14 cellular contexts compared by ENCODE assay signal in the genomic region with DNA sequence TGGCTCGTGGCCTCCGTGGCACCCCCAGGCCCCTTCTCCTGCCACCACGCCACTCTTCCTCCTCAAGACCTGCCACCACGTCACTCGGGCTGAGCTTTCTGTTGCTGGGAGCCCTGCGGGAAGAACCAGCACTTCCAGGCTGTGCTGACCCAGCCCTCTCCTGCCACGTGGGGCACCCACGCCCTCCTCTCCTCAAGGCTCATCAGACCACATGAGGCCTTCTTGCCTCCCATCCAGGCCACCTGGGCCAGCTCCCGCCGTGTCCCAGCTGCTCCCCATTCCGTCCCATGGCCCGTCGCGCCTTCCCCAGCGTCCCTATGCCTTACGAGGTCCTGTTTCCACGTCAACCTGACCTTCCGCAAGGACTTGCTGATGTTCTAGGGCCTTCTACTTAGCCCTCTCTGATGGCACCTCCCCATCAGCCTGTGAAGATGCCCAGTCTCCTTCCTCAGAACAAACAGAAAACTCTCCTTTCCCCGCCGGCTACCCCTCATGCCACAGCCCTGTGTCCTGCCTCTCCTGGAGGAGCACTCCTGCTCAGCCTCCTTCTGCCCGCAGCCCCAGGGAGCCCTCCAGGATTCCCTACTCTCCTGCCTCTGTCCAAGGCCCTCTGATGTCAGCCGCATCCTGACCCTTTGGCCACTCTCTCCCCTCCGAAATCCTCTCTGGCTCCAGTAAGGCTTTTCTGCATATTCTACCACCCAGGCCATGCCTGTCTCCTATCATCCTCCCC.
DNase-seq lines count a peak whose midpoint lies in the region; ATAC-seq and TF ChIP-seq lines count a peak whose summit lies in the region.
"Had no signal": no experiment of that assay in that cellular context is flagged by ENCODE, and none has a peak within 500 bp of the region (broad histone marks: within the 10 kb centered on the region; RNA-seq: fewer than 3 reads in every experiment).

No MANE protein-coding gene starts in this region.

- peaks cover 2 to 17% of the 10 kb centered on the region in 2 donors for H3K36me3 Mint-ChIP-seq in activated T-cell treated with anti-CD3 and anti-CD28 coated beads, Interleukin-2, amount 50 U/mL, for 72 hours (ENCODE audit: insufficient read depth in 2 of 2)
- peaks cover 19% of the 10 kb centered on the region for H3K36me3 Mint-ChIP-seq in activated T-helper 17 cell treated with anti-CD3 and anti-CD28 coated beads, Interleukin-2, amount 50 U/mL, for 72 hours (ENCODE audit: low read depth)
- peaks cover 27% of the 10 kb centered on the region for H3K36me3 Mint-ChIP-seq in stimulated activated memory B cell treated with anti-CD40 and anti-IgM and Interleukin-4, amounts not matched to agents 10 μg/mL and 1 μg/mL and 100 μg/mL, for 72 hours

- no peak for ATAC-seq in activated T-cell treated with anti-CD3 and anti-CD28 coated beads, Interleukin-2, amount 50 U/mL, for 72 hours (replicated peaks in 1 of 2)
- ATAC-seq in activated T-helper 17 cell treated with anti-CD3 and anti-CD28 coated beads, Interleukin-2, amount 50 U/mL, for 72 hours (replicated peaks): no peak
- ATAC-seq in left colon (peak; percentile 55), GM18868 (IDR thresholded peaks at IDR 0.05; ENCODE audit: unreplicated experiment) (no peak)
- no peak for ATAC-seq in stimulated activated memory B cell treated with anti-CD40 and anti-IgM and Interleukin-4, amounts not matched to agents 10 μg/mL and 1 μg/mL and 100 μg/mL, for 72 hours

- no peak for DNase-seq in activated T-cell treated with anti-CD3 and anti-CD28 coated beads, Interleukin-2, amount 50 U/mL, for 72 hours
- DNase-seq in activated T-cell treated with anti-CD3 and anti-CD28 coated beads, Interleukin-2, amount 50 U/mL, for 1 hour: no peak
- no peak for DNase-seq in left colon
- DNase-seq in NCI-H69 (lab: John Stamatoyannopoulos, UW): no peak
- DNase-seq in brain microvascular endothelial cell: no peak
- DNase-seq: activated CD4-positive, alpha-beta T cell treated with anti-CD3 and anti-CD28 coated beads for 4 hours; amniotic stem cell; effector CD8-positive, alpha-beta T cell; NCI-H2107; occipital lobe; stimulated activated CD4-positive, alpha-beta T cell treated with anti-CD3 and anti-CD28 coated beads, Interleukin-15, amount 100 ng/mL, for 24 hours had no signal

- peaks cover 33% of the 10 kb centered on the region for H3K4me1 Mint-ChIP-seq in activated T-cell treated with anti-CD3 and anti-CD28 coated beads, Interleukin-2, amount 50 U/mL, for 72 hours (ENCODE audit: low read depth)
- H3K4me1 Mint-ChIP-seq in activated T-helper 17 cell treated with anti-CD3 and anti-CD28 coated beads, Interleukin-2, amount 50 U/mL, for 72 hours: peaks cover 31% of the 10 kb centered on the region
- H3K4me1 Mint-ChIP-seq in stimulated activated memory B cell treated with anti-CD40 and anti-IgM and Interleukin-4, amounts not matched to agents 10 μg/mL and 1 μg/mL and 100 μg/mL, for 72 hours: peaks cover 10% of the 10 kb centered on the region

- no peaks in the 10 kb centered on the region for H3K9me3 Mint-ChIP-seq in activated T-cell treated with anti-CD3 and anti-CD28 coated beads, Interleukin-2, amount 50 U/mL, for 72 hours
- no peaks in the 10 kb centered on the region for H3K9me3 Mint-ChIP-seq in activated T-helper 17 cell treated with anti-CD3 and anti-CD28 coated beads, Interleukin-2, amount 50 U/mL, for 72 hours
- no peaks in the 10 kb centered on the region for H3K9me3 Mint-ChIP-seq in stimulated activated memory B cell treated with anti-CD40 and anti-IgM and Interleukin-4, amounts not matched to agents 10 μg/mL and 1 μg/mL and 100 μg/mL, for 72 hours

- H3K27me3 ChIP-seq in brain microvascular endothelial cell (replicated peaks): no peaks in the 10 kb centered on the region

- H3K27ac ChIP-seq in brain microvascular endothelial cell: no peak overlapping the region

- in situ Hi-C loops in brain microvascular endothelial cell (cut with HindIII; ENCODE audit: low pct_ligation_motif_present, low sequenced_read_pairs): no loop called here

- intact Hi-C loops in left colon (cut with DNase I, micrococcal nuclease): loop anchor here (5.0 to 10.0 kb wide), 2 partner anchors 49 to 241 kb away; no protein-coding TSS in a partner anchor

- no peak overlapping the region for H3K4me3 Mint-ChIP-seq in activated T-cell treated with anti-CD3 and anti-CD28 coated beads, Interleukin-2, amount 50 U/mL, for 72 hours
- no peak overlapping the region for H3K4me3 Mint-ChIP-seq in activated T-helper 17 cell treated with anti-CD3 and anti-CD28 coated beads, Interleukin-2, amount 50 U/mL, for 72 hours
- H3K4me3 Mint-ChIP-seq in stimulated activated memory B cell treated with anti-CD40 and anti-IgM and Interleukin-4, amounts not matched to agents 10 μg/mL and 1 μg/mL and 100 μg/mL, for 72 hours: no peak overlapping the region

- no peaks in the 10 kb centered on the region for H3K27me3 Mint-ChIP-seq in activated T-cell treated with anti-CD3 and anti-CD28 coated beads, Interleukin-2, amount 50 U/mL, for 72 hours (ENCODE audit: low read depth)
- no peaks in the 10 kb centered on the region for H3K27me3 Mint-ChIP-seq in activated T-helper 17 cell treated with anti-CD3 and anti-CD28 coated beads, Interleukin-2, amount 50 U/mL, for 72 hours
- H3K27me3 Mint-ChIP-seq in stimulated activated memory B cell treated with anti-CD40 and anti-IgM and Interleukin-4, amounts not matched to agents 10 μg/mL and 1 μg/mL and 100 μg/mL, for 72 hours: peaks cover 8% of the 10 kb centered on the region

- no peak overlapping the region for H3K4me3 ChIP-seq in brain microvascular endothelial cell (ENCODE audit: low read depth, low read length)

- peak overlapping the region; percentile 14 for H3K27ac Mint-ChIP-seq in activated T-cell treated with anti-CD3 and anti-CD28 coated beads, Interleukin-2, amount 50 U/mL, for 72 hours
- H3K27ac Mint-ChIP-seq in activated T-helper 17 cell treated with anti-CD3 and anti-CD28 coated beads, Interleukin-2, amount 50 U/mL, for 72 hours: peak overlapping the region; percentile 80
- peak overlapping the region; percentile 5 for H3K27ac Mint-ChIP-seq in stimulated activated memory B cell treated with anti-CD40 and anti-IgM and Interleukin-4, amounts not matched to agents 10 μg/mL and 1 μg/mL and 100 μg/mL, for 72 hours

- H3K36me3 ChIP-seq in brain microvascular endothelial cell (replicated peaks): peaks cover 19% of the 10 kb centered on the region

- TF ChIP-seq CTCF in brain microvascular endothelial cell (IDR thresholded peaks at IDR 0.05; ENCODE audit: low read depth, low read length, missing control alignments): no peak

Comparison
In these comparisons a context has a peak if more than half of its experiments do, and no peak if none do; other contexts are left out.
1. H3K27ac Mint-ChIP-seq: peak in every context shown above with its lines; median percentile 80 in activated T-helper 17 cell treated with anti-CD3 and anti-CD28 coated beads, Interleukin-2, amount 50 U/mL, for 72 hours; 14 in activated T-cell treated with anti-CD3 and anti-CD28 coated beads, Interleukin-2, amount 50 U/mL, for 72 hours; 5 in stimulated activated memory B cell treated with anti-CD40 and anti-IgM and Interleukin-4, amounts not matched to agents 10 μg/mL and 1 μg/mL and 100 μg/mL, for 72 hours.